ENCODE assay signal across 1 cellular context in the genomic region with DNA sequence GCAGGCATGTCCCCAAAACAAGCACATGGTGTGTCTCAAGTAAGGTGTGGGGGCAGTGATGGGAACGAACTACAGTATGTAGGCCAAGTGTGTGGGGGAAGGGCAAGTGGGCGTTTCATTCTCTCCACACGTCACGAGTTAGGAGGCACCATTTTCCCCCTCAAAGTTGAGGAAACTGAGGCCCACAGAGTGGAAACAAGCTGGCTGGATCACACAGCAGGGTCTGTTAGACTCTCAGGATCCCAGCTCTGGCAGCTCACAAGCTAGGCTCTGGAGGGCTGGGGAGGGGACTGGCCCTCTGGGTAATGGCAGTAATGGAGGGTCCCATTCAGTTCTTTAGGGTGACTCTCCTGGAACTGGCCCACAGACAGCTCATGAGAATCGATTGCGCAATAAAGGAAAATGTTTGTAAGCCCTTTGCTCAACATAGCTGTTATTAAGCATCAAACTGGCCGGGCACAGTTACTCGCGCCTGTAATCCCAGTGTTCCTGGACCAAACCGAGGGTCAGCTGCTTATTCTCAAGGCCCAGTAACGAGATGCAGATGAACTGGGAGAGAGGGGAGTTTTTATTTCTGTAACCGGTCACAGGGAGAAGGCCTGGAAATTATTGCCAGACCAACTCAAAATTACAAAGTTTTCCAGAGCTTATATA.
TF ChIP-seq lines count a peak whose summit lies in the region.

No MANE protein-coding gene starts in this region.

TF ChIP-seq in H1, 55 proteins besides CTCF, POLR2A, EP300 and RAD21 (continued from another document):
- TF ChIP-seq, protein P1, sequence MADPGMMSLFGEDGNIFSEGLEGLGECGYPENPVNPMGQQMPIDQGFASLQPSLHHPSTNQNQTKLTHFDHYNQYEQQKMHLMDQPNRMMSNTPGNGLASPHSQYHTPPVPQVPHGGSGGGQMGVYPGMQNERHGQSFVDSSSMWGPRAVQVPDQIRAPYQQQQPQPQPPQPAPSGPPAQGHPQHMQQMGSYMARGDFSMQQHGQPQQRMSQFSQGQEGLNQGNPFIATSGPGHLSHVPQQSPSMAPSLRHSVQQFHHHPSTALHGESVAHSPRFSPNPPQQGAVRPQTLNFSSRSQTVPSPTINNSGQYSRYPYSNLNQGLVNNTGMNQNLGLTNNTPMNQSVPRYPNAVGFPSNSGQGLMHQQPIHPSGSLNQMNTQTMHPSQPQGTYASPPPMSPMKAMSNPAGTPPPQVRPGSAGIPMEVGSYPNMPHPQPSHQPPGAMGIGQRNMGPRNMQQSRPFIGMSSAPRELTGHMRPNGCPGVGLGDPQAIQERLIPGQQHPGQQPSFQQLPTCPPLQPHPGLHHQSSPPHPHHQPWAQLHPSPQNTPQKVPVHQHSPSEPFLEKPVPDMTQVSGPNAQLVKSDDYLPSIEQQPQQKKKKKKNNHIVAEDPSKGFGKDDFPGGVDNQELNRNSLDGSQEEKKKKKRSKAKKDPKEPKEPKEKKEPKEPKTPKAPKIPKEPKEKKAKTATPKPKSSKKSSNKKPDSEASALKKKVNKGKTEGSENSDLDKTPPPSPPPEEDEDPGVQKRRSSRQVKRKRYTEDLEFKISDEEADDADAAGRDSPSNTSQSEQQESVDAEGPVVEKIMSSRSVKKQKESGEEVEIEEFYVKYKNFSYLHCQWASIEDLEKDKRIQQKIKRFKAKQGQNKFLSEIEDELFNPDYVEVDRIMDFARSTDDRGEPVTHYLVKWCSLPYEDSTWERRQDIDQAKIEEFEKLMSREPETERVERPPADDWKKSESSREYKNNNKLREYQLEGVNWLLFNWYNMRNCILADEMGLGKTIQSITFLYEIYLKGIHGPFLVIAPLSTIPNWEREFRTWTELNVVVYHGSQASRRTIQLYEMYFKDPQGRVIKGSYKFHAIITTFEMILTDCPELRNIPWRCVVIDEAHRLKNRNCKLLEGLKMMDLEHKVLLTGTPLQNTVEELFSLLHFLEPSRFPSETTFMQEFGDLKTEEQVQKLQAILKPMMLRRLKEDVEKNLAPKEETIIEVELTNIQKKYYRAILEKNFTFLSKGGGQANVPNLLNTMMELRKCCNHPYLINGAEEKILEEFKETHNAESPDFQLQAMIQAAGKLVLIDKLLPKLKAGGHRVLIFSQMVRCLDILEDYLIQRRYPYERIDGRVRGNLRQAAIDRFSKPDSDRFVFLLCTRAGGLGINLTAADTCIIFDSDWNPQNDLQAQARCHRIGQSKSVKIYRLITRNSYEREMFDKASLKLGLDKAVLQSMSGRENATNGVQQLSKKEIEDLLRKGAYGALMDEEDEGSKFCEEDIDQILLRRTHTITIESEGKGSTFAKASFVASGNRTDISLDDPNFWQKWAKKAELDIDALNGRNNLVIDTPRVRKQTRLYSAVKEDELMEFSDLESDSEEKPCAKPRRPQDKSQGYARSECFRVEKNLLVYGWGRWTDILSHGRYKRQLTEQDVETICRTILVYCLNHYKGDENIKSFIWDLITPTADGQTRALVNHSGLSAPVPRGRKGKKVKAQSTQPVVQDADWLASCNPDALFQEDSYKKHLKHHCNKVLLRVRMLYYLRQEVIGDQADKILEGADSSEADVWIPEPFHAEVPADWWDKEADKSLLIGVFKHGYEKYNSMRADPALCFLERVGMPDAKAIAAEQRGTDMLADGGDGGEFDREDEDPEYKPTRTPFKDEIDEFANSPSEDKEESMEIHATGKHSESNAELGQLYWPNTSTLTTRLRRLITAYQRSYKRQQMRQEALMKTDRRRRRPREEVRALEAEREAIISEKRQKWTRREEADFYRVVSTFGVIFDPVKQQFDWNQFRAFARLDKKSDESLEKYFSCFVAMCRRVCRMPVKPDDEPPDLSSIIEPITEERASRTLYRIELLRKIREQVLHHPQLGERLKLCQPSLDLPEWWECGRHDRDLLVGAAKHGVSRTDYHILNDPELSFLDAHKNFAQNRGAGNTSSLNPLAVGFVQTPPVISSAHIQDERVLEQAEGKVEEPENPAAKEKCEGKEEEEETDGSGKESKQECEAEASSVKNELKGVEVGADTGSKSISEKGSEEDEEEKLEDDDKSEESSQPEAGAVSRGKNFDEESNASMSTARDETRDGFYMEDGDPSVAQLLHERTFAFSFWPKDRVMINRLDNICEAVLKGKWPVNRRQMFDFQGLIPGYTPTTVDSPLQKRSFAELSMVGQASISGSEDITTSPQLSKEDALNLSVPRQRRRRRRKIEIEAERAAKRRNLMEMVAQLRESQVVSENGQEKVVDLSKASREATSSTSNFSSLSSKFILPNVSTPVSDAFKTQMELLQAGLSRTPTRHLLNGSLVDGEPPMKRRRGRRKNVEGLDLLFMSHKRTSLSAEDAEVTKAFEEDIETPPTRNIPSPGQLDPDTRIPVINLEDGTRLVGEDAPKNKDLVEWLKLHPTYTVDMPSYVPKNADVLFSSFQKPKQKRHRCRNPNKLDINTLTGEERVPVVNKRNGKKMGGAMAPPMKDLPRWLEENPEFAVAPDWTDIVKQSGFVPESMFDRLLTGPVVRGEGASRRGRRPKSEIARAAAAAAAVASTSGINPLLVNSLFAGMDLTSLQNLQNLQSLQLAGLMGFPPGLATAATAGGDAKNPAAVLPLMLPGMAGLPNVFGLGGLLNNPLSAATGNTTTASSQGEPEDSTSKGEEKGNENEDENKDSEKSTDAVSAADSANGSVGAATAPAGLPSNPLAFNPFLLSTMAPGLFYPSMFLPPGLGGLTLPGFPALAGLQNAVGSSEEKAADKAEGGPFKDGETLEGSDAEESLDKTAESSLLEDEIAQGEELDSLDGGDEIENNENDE (IDR thresholded peaks at IDR 0.05; ENCODE audit: insufficient replicate concordance, low read length), result no peak
- TF ChIP-seq, protein P2, sequence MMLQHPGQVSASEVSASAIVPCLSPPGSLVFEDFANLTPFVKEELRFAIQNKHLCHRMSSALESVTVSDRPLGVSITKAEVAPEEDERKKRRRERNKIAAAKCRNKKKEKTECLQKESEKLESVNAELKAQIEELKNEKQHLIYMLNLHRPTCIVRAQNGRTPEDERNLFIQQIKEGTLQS (IDR thresholded peaks at IDR 0.05; ENCODE audit: insufficient read depth, low read depth, low read length), result no peak
- peak; percentile 97 for TF ChIP-seq CEBPB (IDR thresholded peaks at IDR 0.05; ENCODE audit: low read depth, low read length)
- no peak for TF ChIP-seq KDM5A (IDR thresholded peaks at IDR 0.05; ENCODE audit: low read length)
- no peak for TF ChIP-seq SIX5 (IDR thresholded peaks at IDR 0.05; ENCODE audit: low read depth, low read length)
